ENCODE assay signal across 8 cellular contexts in genomic region chr2:24075259-24075658, GRCh38. TPM values are rescaled to one million over a fixed set of nuclear protein-coding genes. Genes with fewer than 3 reads are reported as not detected.
DNase-seq lines count a peak whose midpoint lies in the region; ATAC-seq and TF ChIP-seq lines count a peak whose summit lies in the region.

No MANE protein-coding gene starts in this region.

- no peak for ATAC-seq in HCT116
- no peak for ATAC-seq in right cardiac atrium
- ATAC-seq in HG03135 (IDR thresholded peaks at IDR 0.05; ENCODE audit: unreplicated experiment) = no peak
- ATAC-seq in HG03442 (IDR thresholded peaks at IDR 0.05; ENCODE audit: unreplicated experiment) = no peak

- H3K79me2 ChIP-seq in HCT116 (ENCODE audit: insufficient read depth, low read length) = peaks cover 56% of the 10 kb centered on the region

- H3K9ac ChIP-seq in HCT116 (ENCODE audit: low read length) (peak overlapping the region; percentile 77), skeletal muscle tissue (ENCODE audit: low read depth in 1 of 3, low read length in 3 of 3) (peak overlapping the region; percentile 84 to 93 (median 90))

- POLR2A ChIA-PET in HCT116 (lab: Charles Lee) = interaction anchor here (1.8 to 2.9 kb wide), 2 partner anchors 15 to 28 kb away, joined by 4 to 32 read pairs; partner anchors contain the start of gene WDCP
- POLR2A ChIA-PET in activated CD4-positive, alpha-beta memory T cell treated with anti-CD3 and anti-CD28 coated beads, Interleukin-2, amount 10 ng/mL, durations not matched to agents 7 days and 5 days (lab: Charles Lee) = interaction anchor here (2.8 to 3.4 kb wide), 2 partner anchors 28 to 149 kb away, joined by 34 to 64 read pairs; partner anchors contain the start of genes ATAD2B and WDCP

- TF ChIP-seq POLR2A in HCT116 (IDR thresholded peaks at IDR 0.05; ENCODE audit: borderline replicate concordance, extremely low read depth, insufficient read depth, insufficient read length) = no peak

- peaks cover 41% of the 10 kb centered on the region for H3K4me1 Mint-ChIP-seq in activated CD4-positive, alpha-beta memory T cell treated with anti-CD3 and anti-CD28 coated beads, Interleukin-2, amount 10 ng/mL, durations not matched to agents 7 days and 5 days

- H3K27ac ChIP-seq in HCT116 (ENCODE audit: low read depth, low read length) (peak overlapping the region; percentile 81; the same call in 1 of the 2 replicates), right cardiac atrium (ENCODE audit: low read length) (no peak overlapping the region), skeletal muscle tissue (ENCODE audit: low read depth, low read length) (no peak overlapping the region)

- WGBS in right cardiac atrium = 70% methylated on average over 5 of the region's 5 CpGs

- intact Hi-C loops in HCT116 (cut with micrococcal nuclease) = loop anchor here (5.0 kb wide), 1 partner anchor 133 kb away; the partner anchor contains the start of gene UBXN2A
- intact Hi-C loops in right cardiac atrium (cut with DNase I) = no loop called here

- H3K4me1 ChIP-seq in HCT116 (ENCODE audit: control insufficient read depth in 1 of 2, insufficient read depth in 2 of 2, low read length in 2 of 2) (peaks cover 4 to 15% of the 10 kb centered on the region in 2 experiments; a peak in 3 of 4 replicates), right cardiac atrium (ENCODE audit: control insufficient read depth, insufficient read depth, low read length) (peaks cover 2% of the 10 kb centered on the region), skeletal muscle tissue (ENCODE audit: control insufficient read depth in 3 of 3, insufficient read depth in 3 of 3, low read length in 3 of 3) (peaks cover 8 to 15% (median 12%) of the 10 kb centered on the region in 3 donors)

- RAD21 ChIA-PET in HCT116 (lab: Charles Lee; ENCODE audit: low non-redundant PET in 1 of 2, low total read pairs in 2 of 2, uncharacterized antibody in 2 of 2, unreplicated experiment in 2 of 2) = no interaction called here

- CTCF ChIA-PET in HCT116 (lab: Charles Lee) = no interaction called here
- CTCF ChIA-PET in activated CD4-positive, alpha-beta memory T cell treated with anti-CD3 and anti-CD28 coated beads, Interleukin-2, amount 10 ng/mL, durations not matched to agents 7 days and 5 days (lab: Charles Lee) = interaction anchor here (2.1 to 2.4 kb wide), 2 partner anchors 10 to 251 kb away, joined by 6 to 10 read pairs; partner anchors contain the start of gene TP53I3

- TF ChIP-seq RAD21 in HCT116 (IDR thresholded peaks at IDR 0.05; ENCODE audit: low read depth) = no peak

- H3K4me3 Mint-ChIP-seq in activated CD4-positive, alpha-beta memory T cell treated with anti-CD3 and anti-CD28 coated beads, Interleukin-2, amount 10 ng/mL, durations not matched to agents 7 days and 5 days = peak overlapping the region; percentile 98

- peak overlapping the region; percentile 96 for H3K27ac Mint-ChIP-seq in activated CD4-positive, alpha-beta memory T cell treated with anti-CD3 and anti-CD28 coated beads, Interleukin-2, amount 10 ng/mL, durations not matched to agents 7 days and 5 days

- no peaks in the 10 kb centered on the region for H3K9me2 ChIP-seq in HCT116 (ENCODE audit: insufficient read depth)

- no peak overlapping the region for H2AFZ ChIP-seq in HCT116 (ENCODE audit: low read depth, low read length, poor library complexity, severe bottlenecking)

- H3K4me3 ChIP-seq in HCT116 (replicated peaks in 1 of 2; ENCODE audit: low read depth in 1 of 2, low read length in 2 of 2) (peak overlapping the region; percentile 49 to 73), right cardiac atrium (ENCODE audit: low read length) (peak overlapping the region; percentile 87), skeletal muscle tissue (ENCODE audit: low read length in 3 of 3) (peak overlapping the region; percentile 95 to 98 (median 96))

- no TSS peak for BruUV-seq in HCT116 (replicated peaks; lab: Mats Ljungman, UMichigan)

- H3K36me3 Mint-ChIP-seq in activated CD4-positive, alpha-beta memory T cell treated with anti-CD3 and anti-CD28 coated beads, Interleukin-2, amount 10 ng/mL, durations not matched to agents 7 days and 5 days (ENCODE audit: low read depth) = peaks cover 20% of the 10 kb centered on the region

- H3K36me3 ChIP-seq in HCT116 (ENCODE audit: control insufficient read depth in 1 of 2, insufficient read depth in 2 of 2, low read length in 2 of 2) (peaks cover 18 to 20% of the 10 kb centered on the region in 2 experiments; a peak in 3 of 4 replicates), skeletal muscle tissue (ENCODE audit: control insufficient read depth in 3 of 3, insufficient read depth in 3 of 3, low read length in 3 of 3) (peaks cover 14 to 18% (median 15%) of the 10 kb centered on the region in 3 donors)

- peak overlapping the region; percentile 72 for H3K4me2 ChIP-seq in HCT116 (ENCODE audit: low read length)

- H3K9me3 Mint-ChIP-seq in activated CD4-positive, alpha-beta memory T cell treated with anti-CD3 and anti-CD28 coated beads, Interleukin-2, amount 10 ng/mL, durations not matched to agents 7 days and 5 days = no peaks in the 10 kb centered on the region

- DNase-seq in HCT116 (ENCODE audit: low read depth, low spot score) (no peak), right cardiac atrium (no peak), NCI-H1048 (lab: John Stamatoyannopoulos, UW) (no peak), GM10266 (ENCODE audit: extremely low spot score) (no peak)
- DNase-seq in activated CD4-positive, alpha-beta memory T cell treated with anti-CD3 and anti-CD28 coated beads, Interleukin-2, amount 10 ng/mL, durations not matched to agents 7 days and 5 days = no peak

- no peaks in the 10 kb centered on the region for H3K27me3 Mint-ChIP-seq in activated CD4-positive, alpha-beta memory T cell treated with anti-CD3 and anti-CD28 coated beads, Interleukin-2, amount 10 ng/mL, durations not matched to agents 7 days and 5 days

- no peaks in the 10 kb centered on the region for H4K20me1 ChIP-seq in HCT116 (ENCODE audit: insufficient read depth)

- H3K27me3 ChIP-seq in HCT116 (ENCODE audit: insufficient read depth, low read length) (no peaks in the 10 kb centered on the region), right cardiac atrium (ENCODE audit: control insufficient read depth, insufficient read depth) (no peaks in the 10 kb centered on the region), skeletal muscle tissue (ENCODE audit: control insufficient read depth in 3 of 3, insufficient read depth in 3 of 3, low read length in 3 of 3) (no peaks in the 10 kb centered on the region)

- H3K9me3 ChIP-seq in HCT116 (ENCODE audit: control insufficient read depth in 1 of 2, insufficient read depth in 1 of 2, low read depth in 1 of 2, low read length in 2 of 2) = no peaks in the 10 kb centered on the region
- H3K9me3 ChIP-seq in right cardiac atrium (ENCODE audit: control insufficient read depth, low read length) = no peaks in the 10 kb centered on the region
- H3K9me3 ChIP-seq in skeletal muscle tissue (ENCODE audit: control insufficient read depth in 3 of 3, low read length in 3 of 3) = no peaks in the 10 kb centered on the region

- TF ChIP-seq CTCF in HCT116 (IDR thresholded peaks at IDR 0.05 in 2 of 3, conservative IDR thresholded peaks at IDR 0.05 in 1 of 3; ENCODE audit: borderline replicate concordance in 1 of 3, insufficient read depth in 1 of 3, low read depth in 2 of 3, low read length in 2 of 3) (no peak), GM10266 (IDR thresholded peaks at IDR 0.05; ENCODE audit: control insufficient read depth, insufficient read depth, low read depth, missing control alignments) (no peak)

TF ChIP-seq in HCT116, 20 proteins besides CTCF, POLR2A, EP300 and RAD21:
- TF ChIP-seq POLR2AphosphoS5 (IDR thresholded peaks at IDR 0.05; ENCODE audit: low read depth, low read length) (no peak), SIN3A (IDR thresholded peaks at IDR 0.05; ENCODE audit: low read depth) (no peak), TCF7L2 (IDR thresholded peaks at IDR 0.05; ENCODE audit: borderline replicate concordance, extremely low read depth, insufficient read depth, insufficient read length) (no peak), CEBPB (IDR thresholded peaks at IDR 0.05; ENCODE audit: low read depth) (no peak), ZNF274 (IDR thresholded peaks at IDR 0.05; ENCODE audit: low read depth, low read length) (no peak)

RNA-seq across cellular contexts. Expression of gene SF3B6, which starts 0.9 kb away (rescaled TPM):
- total RNA-seq in HCT116 (2021; ENCODE audit: unreplicated experiment) = 129 TPM
- 107 and 141 TPM in 2 replicates for polyA plus RNA-seq in HCT116 (2012)
- total RNA-seq in activated CD4-positive, alpha-beta memory T cell treated with anti-CD3 and anti-CD28 coated beads, Interleukin-2, amount 10 ng/mL, durations not matched to agents 7 days and 5 days = 10 to 100 TPM; 87.4 to 88.2 TPM
- total RNA-seq in right cardiac atrium = 10 to 100 TPM; 54.7 to 59.2 (median 58.3) TPM
- 101 TPM for polyA plus RNA-seq in right cardiac atrium
- 88.2 TPM for total RNA-seq in skeletal muscle tissue

RNA-seq across cellular contexts. Expression of gene TP53I3, which starts 9.4 kb away (rescaled TPM):
- total RNA-seq in HCT116 (2021; ENCODE audit: unreplicated experiment) = 20.1 TPM
- 10.9 and 12.5 TPM in 2 replicates for polyA plus RNA-seq in HCT116 (2012)
- 1 to 10 TPM; 2.7 to 2.9 TPM for total RNA-seq in activated CD4-positive, alpha-beta memory T cell treated with anti-CD3 and anti-CD28 coated beads, Interleukin-2, amount 10 ng/mL, durations not matched to agents 7 days and 5 days
- total RNA-seq in right cardiac atrium = 1 to 10 TPM; 6.0 to 9.7 (median 7.3) TPM
- polyA plus RNA-seq in right cardiac atrium = 13.1 TPM
- total RNA-seq in skeletal muscle tissue = 25.1 TPM

RNA-seq across cellular contexts. Expression of gene FKBP1B, which starts 25.7 kb away (rescaled TPM):
- total RNA-seq in HCT116 (2021; ENCODE audit: unreplicated experiment) (11.8 TPM), right cardiac atrium (1 to 10 TPM; 2.7 to 5.1 (median 4.2) TPM), skeletal muscle tissue (1.6 TPM)
- 16.9 and 17.0 TPM in 2 replicates for polyA plus RNA-seq in HCT116 (2012)
- total RNA-seq in activated CD4-positive, alpha-beta memory T cell treated with anti-CD3 and anti-CD28 coated beads, Interleukin-2, amount 10 ng/mL, durations not matched to agents 7 days and 5 days = 1 to 10 TPM; 4.8 to 5.5 TPM
- 4.3 TPM for polyA plus RNA-seq in right cardiac atrium

RNA-seq across cellular contexts. Expression of gene WDCP, which starts 28.1 kb away (rescaled TPM):
- total RNA-seq in HCT116 (2021; ENCODE audit: unreplicated experiment) (19.9 TPM), right cardiac atrium (1 to 10 TPM; 5.5 to 7.3 (median 6.2) TPM), skeletal muscle tissue (12.0 TPM)
- 6.2 and 7.2 TPM in 2 replicates for polyA plus RNA-seq in HCT116 (2012)
- total RNA-seq in activated CD4-positive, alpha-beta memory T cell treated with anti-CD3 and anti-CD28 coated beads, Interleukin-2, amount 10 ng/mL, durations not matched to agents 7 days and 5 days = 10 to 100 TPM; 18.5 to 19.1 TPM
- 2.1 TPM for polyA plus RNA-seq in right cardiac atrium

RNA-seq across cellular contexts. Expression of gene PFN4, which starts 47.9 kb away (rescaled TPM):
- not detected for total RNA-seq in HCT116 (2021; ENCODE audit: unreplicated experiment)
- 0.33 and 0.51 TPM in 2 replicates for polyA plus RNA-seq in HCT116 (2012)
- not detected for total RNA-seq in activated CD4-positive, alpha-beta memory T cell treated with anti-CD3 and anti-CD28 coated beads, Interleukin-2, amount 10 ng/mL, durations not matched to agents 7 days and 5 days
- 1 to 10 TPM in 2 of 4 donors, under 1 TPM in 1, not detected in 1; 0.83 to 1.7 (median 1.3) TPM for total RNA-seq in right cardiac atrium
- 2.8 TPM for polyA plus RNA-seq in right cardiac atrium
- total RNA-seq in skeletal muscle tissue = not detected
